ENCODE assay signal across 16 cellular contexts in genomic region chr2:12774381-12774780, GRCh38. TPM values are rescaled to one million over a fixed set of nuclear protein-coding genes. Genes with fewer than 3 reads are reported as not detected.
A peak's percentile ranks its signal among the peaks of the same experiment; 100 is the strongest.
DNase-seq lines count a peak whose midpoint lies in the region; ATAC-seq and TF ChIP-seq lines count a peak whose summit lies in the region.
"Had no signal": no experiment of that assay in that cellular context is flagged by ENCODE, and none has a peak within 500 bp of the region (broad histone marks: within the 10 kb centered on the region; RNA-seq: fewer than 3 reads in every experiment).

No MANE protein-coding gene starts in this region.

- no peak overlapping the region for H3K4me3 Mint-ChIP-seq in nephron
- H3K4me3 Mint-ChIP-seq: CD4-positive, alpha-beta memory T cell had no signal

- H3K27ac Mint-ChIP-seq in nephron: peak overlapping the region; percentile 88 to 96 (median 93)
- H3K27ac Mint-ChIP-seq: CD4-positive, alpha-beta memory T cell had no signal

- H3K9me3 Mint-ChIP-seq in nephron: no peaks in the 10 kb centered on the region

- peaks cover 24% of the 10 kb centered on the region for H3K4me1 ChIP-seq in HUES48 (ENCODE audit: control insufficient read depth, insufficient read depth, low read length)
- H3K4me1 ChIP-seq: HAP-1 had no signal

- no peaks in the 10 kb centered on the region for H3K36me3 ChIP-seq in HUES48 (ENCODE audit: control insufficient read depth, insufficient read depth, low read length)
- H3K36me3 ChIP-seq: HAP-1 had no signal

- H3K4me3 ChIP-seq in AG10803 (ENCODE audit: low read length) (no peak overlapping the region), HUES48 (ENCODE audit: low read depth, low read length) (no peak overlapping the region)
- H3K4me3 ChIP-seq: HAP-1 had no signal

- H3K36me3 Mint-ChIP-seq in nephron (ENCODE audit: low read depth): no peaks in the 10 kb centered on the region
- H3K36me3 Mint-ChIP-seq: CD4-positive, alpha-beta memory T cell had no signal

- no peak for TF ChIP-seq CTCF in AG10803 (conservative IDR thresholded peaks at IDR 0.05; ENCODE audit: low read length)
- no peak for TF ChIP-seq CTCF in nephron (IDR thresholded peaks at IDR 0.05; ENCODE audit: unreplicated experiment in 3 of 3)

- no peak for ATAC-seq in GM21423 (IDR thresholded peaks at IDR 0.05; ENCODE audit: unreplicated experiment)
- ATAC-seq in GM18502 (IDR thresholded peaks at IDR 0.05; ENCODE audit: poor library complexity, unreplicated experiment): no peak
- ATAC-seq: PC-3 had no signal

- DNase-seq in AG10803 (ENCODE audit: low read depth) (peak; percentile 72), fibroblast of gingiva (ENCODE audit: low read depth) (peak; percentile 50), A172 (ENCODE audit: low spot score) (no peak)
- DNase-seq: Calu3; CD4-positive, alpha-beta memory T cell; IMR-90; Karpas-422; MM.1S; NCI-H446 treated with DMSO at 0.1 percent for 48 hours; PC-3 had no signal

- peaks cover 58% of the 10 kb centered on the region for H3K27me3 ChIP-seq in HUES48 (ENCODE audit: control insufficient read depth, insufficient read depth, low read length)

- peak overlapping the region; percentile 24 for H3K27ac ChIP-seq in HUES48 (ENCODE audit: low read depth, low read length)
- H3K27ac ChIP-seq: RWPE1 had no signal

- H3K4me1 Mint-ChIP-seq in nephron: peaks cover 66% of the 10 kb centered on the region

- H3K9ac ChIP-seq in HUES48 (ENCODE audit: low read depth, low read length): no peak overlapping the region

- H3K9me3 ChIP-seq in HUES48 (ENCODE audit: control insufficient read depth, insufficient read depth, low read length): no peaks in the 10 kb centered on the region
- H3K9me3 ChIP-seq: HAP-1 had no signal

- H3K27me3 Mint-ChIP-seq in nephron (ENCODE audit: low read depth): no peaks in the 10 kb centered on the region

RNA-seq across cellular contexts. Expression of gene TRIB2, which starts 57.6 kb away (rescaled TPM):
- 2.0 and 8.3 TPM in 2 replicates for total RNA-seq in A172 (2014; rRNA removed; shearing (Covaris generic))
